ENCODE assay signal across 2 cellular contexts in genomic region chr12:49763006-49763591, GRCh38.
TF ChIP-seq lines count a peak whose summit lies in the region.

No MANE protein-coding gene starts in this region.

TF ChIP-seq in IMR-90, 13 proteins besides CTCF, POLR2A, EP300 and RAD21:
- TF ChIP-seq MAZ (IDR thresholded peaks at IDR 0.05; ENCODE audit: borderline replicate concordance, low read depth, low read length): no peak
- peak; percentile 38 for TF ChIP-seq SMC3 (IDR thresholded peaks at IDR 0.05; ENCODE audit: low read depth, low read length)

TF ChIP-seq in GM12878, 131 proteins besides CTCF, POLR2A, EP300 and RAD21:
- TF ChIP-seq BACH1 (IDR thresholded peaks at IDR 0.05; ENCODE audit: borderline replicate concordance) (no peak), SMC3 (IDR thresholded peaks at IDR 0.05; ENCODE audit: borderline replicate concordance, low read length) (peak; percentile 48; the same call in 1 of the 2 replicates), SRF (IDR thresholded peaks at IDR 0.05; ENCODE audit: low read depth in 2 of 2, low read length in 2 of 2) (0 out of 4 replicates have a peak, but pooled peaks of 1 of the 2 experiments have one; percentile 16), MTA3 (IDR thresholded peaks at IDR 0.05; ENCODE audit: borderline replicate concordance, low read length) (no peak), POLR2AphosphoS5 (IDR thresholded peaks at IDR 0.05; ENCODE audit: low read length) (0 out of 2 replicates have a peak, but pooled peaks have one; percentile 44), YY1 (IDR thresholded peaks at IDR 0.05; ENCODE audit: low read depth, low read length) (peak; percentile 31; the same call in 1 of the 2 replicates), EGR1 (IDR thresholded peaks at IDR 0.05; ENCODE audit: borderline replicate concordance in 1 of 2, low read depth in 2 of 2, low read length in 2 of 2) (no peak), IRF4 (IDR thresholded peaks at IDR 0.05; ENCODE audit: low read depth, low read length) (peak; percentile 50; the same call in 1 of the 2 replicates), ZBTB33 (IDR thresholded peaks at IDR 0.05) (peak; percentile 88)
TF ChIP-seq in GM12878: peak in this region for 6.
